16 cellular contexts compared by ENCODE assay signal in the genomic region with DNA sequence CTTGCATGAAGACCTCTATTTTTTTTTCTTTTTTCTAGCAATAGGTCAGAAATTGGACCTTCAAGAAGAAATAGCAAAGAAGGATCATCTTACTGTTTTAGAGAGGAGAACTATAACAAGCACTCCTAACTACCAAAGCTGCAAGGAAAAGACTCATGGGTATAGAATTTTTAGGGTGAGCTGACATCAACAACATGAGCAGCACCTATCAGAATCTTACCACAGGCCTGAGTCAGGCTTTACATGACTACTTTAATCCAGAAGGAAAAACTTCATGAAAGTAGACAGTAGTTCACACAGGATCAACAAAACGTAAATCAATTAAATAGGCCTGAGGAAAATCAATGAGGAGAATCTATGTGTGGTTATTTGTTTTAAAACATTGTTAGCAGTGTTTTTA.
DNase-seq lines count a peak whose midpoint lies in the region; ATAC-seq and TF ChIP-seq lines count a peak whose summit lies in the region.
"Had no signal": no experiment of that assay in that cellular context is flagged by ENCODE, and none has a peak within 500 bp of the region (broad histone marks: within the 10 kb centered on the region; RNA-seq: fewer than 3 reads in every experiment).

No MANE protein-coding gene starts in this region.

- H3K9me3 Mint-ChIP-seq in CD4-positive, CD25-positive, alpha-beta regulatory T cell, result peaks cover 0 to 4% (median 0%) of the 10 kb centered on the region in 7 donors

- DNase-seq in CD4-positive, CD25-positive, alpha-beta regulatory T cell, result no peak
- DNase-seq in RKO (ENCODE audit: low spot score) (peak; percentile 47), epithelial cell of esophagus (ENCODE audit: low read depth) (peak; percentile 52), osteoblast (ENCODE audit: insufficient read length, low spot score, missing footprints) (peak; percentile 22), occipital lobe (lab: John Stamatoyannopoulos, UW) (no peak)
- DNase-seq in stimulated activated CD4-positive, alpha-beta T cell treated with anti-CD3 and anti-CD28 coated beads, Interleukin-1b, Interleukin-23, amount 100 ng/mL, for 48 hours, result no peak
- DNase-seq: activated effector memory CD4-positive, alpha-beta T cell treated with Interleukin-2 at 50 U/mL for 16 hours; aorta; GDM1; NCI-H1417; NCI-H774; nucleus accumbens; right lobe of liver had no signal

- H3K36me3 Mint-ChIP-seq in CD4-positive, CD25-positive, alpha-beta regulatory T cell, result peaks cover 19% of the 10 kb centered on the region

- H3K27ac Mint-ChIP-seq in CD4-positive, CD25-positive, alpha-beta regulatory T cell, result peak overlapping the region; percentile 73 to 95 (median 86)
- H3K27ac Mint-ChIP-seq: T-helper 2 cell treated with Interferon-gamma antibody and Interleukin-4, amounts not matched to agents 5 μg/mL and 100 μg/mL, for 36 hours had no signal

- H3K27ac ChIP-seq in CD4-positive, CD25-positive, alpha-beta regulatory T cell (ENCODE audit: insufficient read depth, low read length, poor library complexity, severe bottlenecking), result peak overlapping the region; percentile 43
- H3K27ac ChIP-seq in osteoblast (ENCODE audit: low read depth, low read length), result peak overlapping the region; percentile 5
- H3K27ac ChIP-seq: right lobe of liver had no signal

- H2AFZ ChIP-seq in osteoblast (ENCODE audit: low read length), result no peak overlapping the region

- H3K4me1 ChIP-seq in CD4-positive, CD25-positive, alpha-beta regulatory T cell (ENCODE audit: control insufficient read depth, insufficient read depth, low read length, poor library complexity, severe bottlenecking), result peaks cover 14% of the 10 kb centered on the region
- H3K4me1 ChIP-seq in osteoblast (ENCODE audit: insufficient read depth, low read length), result peaks cover 8% of the 10 kb centered on the region
- H3K4me1 ChIP-seq: right lobe of liver had no signal

- peak overlapping the region; percentile 20 for H3K4me2 ChIP-seq in osteoblast (ENCODE audit: insufficient read depth, low read length)

- H4K20me1 ChIP-seq in osteoblast (ENCODE audit: insufficient read depth, low read length), result no peaks in the 10 kb centered on the region

- H3K27me3 Mint-ChIP-seq in CD4-positive, CD25-positive, alpha-beta regulatory T cell, result peaks cover 4% of the 10 kb centered on the region

- H3K4me3 ChIP-seq in CD4-positive, CD25-positive, alpha-beta regulatory T cell (ENCODE audit: low read depth, low read length), result peak overlapping the region; percentile 39
- H3K4me3 ChIP-seq in epithelial cell of esophagus (ENCODE audit: low read length), result no peak overlapping the region
- H3K4me3 ChIP-seq in osteoblast (ENCODE audit: insufficient read depth, low read length), result no peak overlapping the region
- H3K4me3 ChIP-seq: right lobe of liver had no signal

- H3K4me3 Mint-ChIP-seq in CD4-positive, CD25-positive, alpha-beta regulatory T cell, result peak overlapping the region in 2 of 4 donors; percentile 66 to 68
- H3K4me3 Mint-ChIP-seq: T-helper 2 cell treated with Interferon-gamma antibody and Interleukin-4, amounts not matched to agents 5 μg/mL and 100 μg/mL, for 36 hours had no signal

- H3K27me3 ChIP-seq in CD4-positive, CD25-positive, alpha-beta regulatory T cell (ENCODE audit: control insufficient read depth, insufficient read depth, low read length), result no peaks in the 10 kb centered on the region
- H3K27me3 ChIP-seq in osteoblast (ENCODE audit: insufficient read depth, low read length), result no peaks in the 10 kb centered on the region
- H3K27me3 ChIP-seq: right lobe of liver had no signal

- TF ChIP-seq CTCF in epithelial cell of esophagus (IDR thresholded peaks at IDR 0.05; ENCODE audit: insufficient read depth, low read depth, low read length, missing control alignments) (no peak), osteoblast (IDR thresholded peaks at IDR 0.05; ENCODE audit: extremely low read depth, low read depth, low read length) (no peak)

- no peaks in the 10 kb centered on the region for H3K79me2 ChIP-seq in osteoblast (ENCODE audit: insufficient read depth, low read length)

- H3K9me3 ChIP-seq in CD4-positive, CD25-positive, alpha-beta regulatory T cell (ENCODE audit: control insufficient read depth in 2 of 2, low read length in 2 of 2), result no peaks in the 10 kb centered on the region
- H3K9me3 ChIP-seq in osteoblast (ENCODE audit: low read depth, low read length), result no peaks in the 10 kb centered on the region
- H3K9me3 ChIP-seq: right lobe of liver had no signal

- peaks cover 21 to 85% (median 39%) of the 10 kb centered on the region in 4 donors for H3K4me1 Mint-ChIP-seq in CD4-positive, CD25-positive, alpha-beta regulatory T cell

- no peaks in the 10 kb centered on the region for H3K36me3 ChIP-seq in CD4-positive, CD25-positive, alpha-beta regulatory T cell (ENCODE audit: control insufficient read depth, insufficient read depth, low read length)
- no peaks in the 10 kb centered on the region for H3K36me3 ChIP-seq in osteoblast (ENCODE audit: insufficient read depth, low read length)
- H3K36me3 ChIP-seq: right lobe of liver had no signal

- no peak for ATAC-seq in CD4-positive, CD25-positive, alpha-beta regulatory T cell (ENCODE audit: low read depth in 2 of 2)
- ATAC-seq in HG03108 (IDR thresholded peaks at IDR 0.05; ENCODE audit: unreplicated experiment), result no peak
- ATAC-seq: left lobe of liver, right lobe of liver had no signal

Comparison
In these comparisons a context has a peak if more than half of its experiments do, and no peak if none do; other contexts are left out.
1. DNase-seq: peak in RKO (single experiment), epithelial cell of esophagus (single experiment) and osteoblast (single experiment); none in CD4-positive, CD25-positive, alpha-beta regulatory T cell (0 of 3), stimulated activated CD4-positive, alpha-beta T cell treated with anti-CD3 and anti-CD28 coated beads, Interleukin-1b, Interleukin-23, amount 100 ng/mL, for 48 hours (single experiment) and occipital lobe (single experiment).